Comparison of ENCODE assay signal across 2 cellular contexts in genomic region chr3:12644297-12644937, GRCh38.
TF ChIP-seq lines count a peak whose summit lies in the region.

No MANE protein-coding gene starts in this region.

TF ChIP-seq in liver, 16 proteins besides CTCF, POLR2A, EP300 and RAD21 (continued from another document):
- TF ChIP-seq, protein P1, sequence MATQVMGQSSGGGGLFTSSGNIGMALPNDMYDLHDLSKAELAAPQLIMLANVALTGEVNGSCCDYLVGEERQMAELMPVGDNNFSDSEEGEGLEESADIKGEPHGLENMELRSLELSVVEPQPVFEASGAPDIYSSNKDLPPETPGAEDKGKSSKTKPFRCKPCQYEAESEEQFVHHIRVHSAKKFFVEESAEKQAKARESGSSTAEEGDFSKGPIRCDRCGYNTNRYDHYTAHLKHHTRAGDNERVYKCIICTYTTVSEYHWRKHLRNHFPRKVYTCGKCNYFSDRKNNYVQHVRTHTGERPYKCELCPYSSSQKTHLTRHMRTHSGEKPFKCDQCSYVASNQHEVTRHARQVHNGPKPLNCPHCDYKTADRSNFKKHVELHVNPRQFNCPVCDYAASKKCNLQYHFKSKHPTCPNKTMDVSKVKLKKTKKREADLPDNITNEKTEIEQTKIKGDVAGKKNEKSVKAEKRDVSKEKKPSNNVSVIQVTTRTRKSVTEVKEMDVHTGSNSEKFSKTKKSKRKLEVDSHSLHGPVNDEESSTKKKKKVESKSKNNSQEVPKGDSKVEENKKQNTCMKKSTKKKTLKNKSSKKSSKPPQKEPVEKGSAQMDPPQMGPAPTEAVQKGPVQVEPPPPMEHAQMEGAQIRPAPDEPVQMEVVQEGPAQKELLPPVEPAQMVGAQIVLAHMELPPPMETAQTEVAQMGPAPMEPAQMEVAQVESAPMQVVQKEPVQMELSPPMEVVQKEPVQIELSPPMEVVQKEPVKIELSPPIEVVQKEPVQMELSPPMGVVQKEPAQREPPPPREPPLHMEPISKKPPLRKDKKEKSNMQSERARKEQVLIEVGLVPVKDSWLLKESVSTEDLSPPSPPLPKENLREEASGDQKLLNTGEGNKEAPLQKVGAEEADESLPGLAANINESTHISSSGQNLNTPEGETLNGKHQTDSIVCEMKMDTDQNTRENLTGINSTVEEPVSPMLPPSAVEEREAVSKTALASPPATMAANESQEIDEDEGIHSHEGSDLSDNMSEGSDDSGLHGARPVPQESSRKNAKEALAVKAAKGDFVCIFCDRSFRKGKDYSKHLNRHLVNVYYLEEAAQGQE (IDR thresholded peaks at IDR 0.05): no peak
- no peak for TF ChIP-seq EGR1 (IDR thresholded peaks at IDR 0.05; ENCODE audit: low read depth in 2 of 2)
- TF ChIP-seq, protein P2, sequence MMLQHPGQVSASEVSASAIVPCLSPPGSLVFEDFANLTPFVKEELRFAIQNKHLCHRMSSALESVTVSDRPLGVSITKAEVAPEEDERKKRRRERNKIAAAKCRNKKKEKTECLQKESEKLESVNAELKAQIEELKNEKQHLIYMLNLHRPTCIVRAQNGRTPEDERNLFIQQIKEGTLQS (IDR thresholded peaks at IDR 0.05): no peak
- no peak for TF ChIP-seq FOXA2 (IDR thresholded peaks at IDR 0.05)
- TF ChIP-seq ZBTB33 (IDR thresholded peaks at IDR 0.05): no peak
- TF ChIP-seq, protein P3, sequence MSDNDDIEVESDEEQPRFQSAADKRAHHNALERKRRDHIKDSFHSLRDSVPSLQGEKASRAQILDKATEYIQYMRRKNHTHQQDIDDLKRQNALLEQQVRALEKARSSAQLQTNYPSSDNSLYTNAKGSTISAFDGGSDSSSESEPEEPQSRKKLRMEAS (IDR thresholded peaks at IDR 0.05): no peak
- no peak for TF ChIP-seq SP1 (IDR thresholded peaks at IDR 0.05)
- TF ChIP-seq RXRA (IDR thresholded peaks at IDR 0.05): no peak
- TF ChIP-seq HNF4A (conservative IDR thresholded peaks at IDR 0.05): no peak
- no peak for TF ChIP-seq FOXA1 (IDR thresholded peaks at IDR 0.05)
- TF ChIP-seq NR2F2 (IDR thresholded peaks at IDR 0.05): no peak
- TF ChIP-seq YY1 (IDR thresholded peaks at IDR 0.05): no peak
- no peak for TF ChIP-seq TAF1 (conservative IDR thresholded peaks at IDR 0.05)
- no peak for TF ChIP-seq HNF4G (IDR thresholded peaks at IDR 0.05)

TF ChIP-seq in HepG2, 621 proteins besides CTCF, POLR2A, EP300 and RAD21 (continued from another document and continues in another):
- TF ChIP-seq RERE (CRISPR knock-in tag; IDR thresholded peaks at IDR 0.05; ENCODE audit: low read depth): no peak
- no peak for TF ChIP-seq REXO4 (CRISPR knock-in tag; IDR thresholded peaks at IDR 0.05; ENCODE audit: borderline replicate concordance)
- TF ChIP-seq CEBPZ (IDR thresholded peaks at IDR 0.05; ENCODE audit: low read length): no peak
- no peak for TF ChIP-seq ZNF687 (CRISPR knock-in tag; IDR thresholded peaks at IDR 0.05)
- TF ChIP-seq ZNF737 (CRISPR knock-in tag; IDR thresholded peaks at IDR 0.05; ENCODE audit: borderline replicate concordance): no peak
- TF ChIP-seq ZNF276 (CRISPR knock-in tag; IDR thresholded peaks at IDR 0.05; ENCODE audit: low read depth): no peak
- no peak for TF ChIP-seq ZNF10 (CRISPR knock-in tag; IDR thresholded peaks at IDR 0.05; ENCODE audit: borderline replicate concordance, low read depth)
- TF ChIP-seq, protein P4, sequence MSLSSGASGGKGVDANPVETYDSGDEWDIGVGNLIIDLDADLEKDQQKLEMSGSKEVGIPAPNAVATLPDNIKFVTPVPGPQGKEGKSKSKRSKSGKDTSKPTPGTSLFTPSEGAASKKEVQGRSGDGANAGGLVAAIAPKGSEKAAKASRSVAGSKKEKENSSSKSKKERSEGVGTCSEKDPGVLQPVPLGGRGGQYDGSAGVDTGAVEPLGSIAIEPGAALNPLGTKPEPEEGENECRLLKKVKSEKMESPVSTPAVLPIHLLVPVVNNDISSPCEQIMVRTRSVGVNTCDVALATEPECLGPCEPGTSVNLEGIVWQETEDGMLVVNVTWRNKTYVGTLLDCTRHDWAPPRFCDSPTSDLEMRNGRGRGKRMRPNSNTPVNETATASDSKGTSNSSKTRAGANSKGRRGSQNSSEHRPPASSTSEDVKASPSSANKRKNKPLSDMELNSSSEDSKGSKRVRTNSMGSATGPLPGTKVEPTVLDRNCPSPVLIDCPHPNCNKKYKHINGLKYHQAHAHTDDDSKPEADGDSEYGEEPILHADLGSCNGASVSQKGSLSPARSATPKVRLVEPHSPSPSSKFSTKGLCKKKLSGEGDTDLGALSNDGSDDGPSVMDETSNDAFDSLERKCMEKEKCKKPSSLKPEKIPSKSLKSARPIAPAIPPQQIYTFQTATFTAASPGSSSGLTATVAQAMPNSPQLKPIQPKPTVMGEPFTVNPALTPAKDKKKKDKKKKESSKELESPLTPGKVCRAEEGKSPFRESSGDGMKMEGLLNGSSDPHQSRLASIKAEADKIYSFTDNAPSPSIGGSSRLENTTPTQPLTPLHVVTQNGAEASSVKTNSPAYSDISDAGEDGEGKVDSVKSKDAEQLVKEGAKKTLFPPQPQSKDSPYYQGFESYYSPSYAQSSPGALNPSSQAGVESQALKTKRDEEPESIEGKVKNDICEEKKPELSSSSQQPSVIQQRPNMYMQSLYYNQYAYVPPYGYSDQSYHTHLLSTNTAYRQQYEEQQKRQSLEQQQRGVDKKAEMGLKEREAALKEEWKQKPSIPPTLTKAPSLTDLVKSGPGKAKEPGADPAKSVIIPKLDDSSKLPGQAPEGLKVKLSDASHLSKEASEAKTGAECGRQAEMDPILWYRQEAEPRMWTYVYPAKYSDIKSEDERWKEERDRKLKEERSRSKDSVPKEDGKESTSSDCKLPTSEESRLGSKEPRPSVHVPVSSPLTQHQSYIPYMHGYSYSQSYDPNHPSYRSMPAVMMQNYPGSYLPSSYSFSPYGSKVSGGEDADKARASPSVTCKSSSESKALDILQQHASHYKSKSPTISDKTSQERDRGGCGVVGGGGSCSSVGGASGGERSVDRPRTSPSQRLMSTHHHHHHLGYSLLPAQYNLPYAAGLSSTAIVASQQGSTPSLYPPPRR (CRISPR knock-in tag; IDR thresholded peaks at IDR 0.05; ENCODE audit: borderline replicate concordance): no peak
- TF ChIP-seq JUN (CRISPR knock-in tag; IDR thresholded peaks at IDR 0.05): no peak
